ENCODE assay signal across 11 cellular contexts in the genomic region with DNA sequence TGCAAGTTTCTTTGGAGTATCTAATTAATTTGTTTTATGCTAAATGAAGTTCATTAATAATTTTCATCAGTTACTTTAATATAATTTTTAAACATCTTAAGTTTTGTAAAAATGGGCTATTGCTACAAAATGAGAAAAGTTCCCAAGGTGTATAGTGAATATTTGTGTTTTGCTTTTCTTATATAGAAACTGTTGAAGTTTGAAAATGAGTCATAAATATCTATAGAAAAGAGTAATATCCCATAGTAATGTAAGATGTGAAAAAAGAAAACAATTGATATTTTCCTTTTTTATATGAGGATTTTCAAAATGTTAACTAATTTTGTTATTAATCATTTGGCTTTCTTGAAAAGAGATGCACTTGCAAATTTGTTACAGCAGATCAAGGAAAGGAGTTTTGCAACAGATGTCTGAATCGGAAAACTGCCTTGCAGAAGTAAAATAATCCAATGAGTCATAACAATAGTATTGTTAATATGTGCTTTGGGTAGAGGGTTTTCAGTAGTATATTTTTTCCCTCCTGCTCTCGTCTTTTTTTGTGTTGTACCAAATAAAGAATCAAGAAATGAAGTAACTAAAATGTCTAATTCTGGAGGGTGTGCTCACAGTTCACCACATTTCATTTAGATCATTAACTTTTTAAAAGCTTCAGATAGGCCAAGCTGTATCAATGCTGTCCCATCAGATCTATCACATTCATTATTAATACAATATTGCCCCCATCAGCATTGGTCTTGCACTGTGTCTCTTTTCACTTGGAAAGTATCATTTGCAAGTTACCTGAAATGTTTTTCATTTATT. TPM values are rescaled to one million over a fixed set of nuclear protein-coding genes. Genes with fewer than 3 reads are reported as not detected.
DNase-seq lines count a peak whose midpoint lies in the region; ATAC-seq and TF ChIP-seq lines count a peak whose summit lies in the region.
"Had no signal": no experiment of that assay in that cellular context is flagged by ENCODE, and none has a peak within 500 bp of the region (broad histone marks: within the 10 kb centered on the region; RNA-seq: fewer than 3 reads in every experiment).

No MANE protein-coding gene starts in this region.

- no peak overlapping the region for H3K9ac ChIP-seq in GM23248

- H3K27ac ChIP-seq in GM23248 (no peak overlapping the region), sigmoid colon (no peak overlapping the region), right cardiac atrium (ENCODE audit: low read length) (no peak overlapping the region)
- H3K27ac ChIP-seq: HL-60, skin epidermis, WERI-Rb-1 had no signal

- TF ChIP-seq EP300 in sigmoid colon (IDR thresholded peaks at IDR 0.05) = no peak

- in situ Hi-C loops in GM23248 (cut with MboI) = no loop called here

- 6% methylated on average over 2 of the region's 2 CpGs for WGBS in GM23248 (ENCODE audit: low coverage in 1 of 2, low lambda C conversion rate in 2 of 2, missing lambda C conversion rate in 2 of 2), 2 experiments
- WGBS in sigmoid colon, 2 donors = 57 to 64% methylated on average over 2 of the region's 2 CpGs
- 32% methylated on average over 2 of the region's 2 CpGs for WGBS in right cardiac atrium

- no peak for TF ChIP-seq CTCF in sigmoid colon (IDR thresholded peaks at IDR 0.05)

- H3K4me1 ChIP-seq in GM23248 (ENCODE audit: insufficient read depth) = peaks cover 10% of the 10 kb centered on the region
- peaks cover 0 to 9% (median 2%) of the 10 kb centered on the region in 4 donors for H3K4me1 ChIP-seq in sigmoid colon
- no peaks in the 10 kb centered on the region for H3K4me1 ChIP-seq in right cardiac atrium (ENCODE audit: control insufficient read depth, insufficient read depth, low read length)

- DNase-seq in GM23248 (peak; percentile 72), glomerular visceral epithelial cell (ENCODE audit: extremely low spot score) (peak; percentile 23), MG63 (no peak), sigmoid colon (no peak), right cardiac atrium (no peak), HPDE6-E6E7 (ENCODE audit: extremely low spot score) (no peak)
- DNase-seq: WERI-Rb-1 had no signal

- intact Hi-C loops in sigmoid colon (cut with DNase I) (no loop called here), right cardiac atrium (cut with DNase I) (no loop called here)

- H3K9me2 ChIP-seq in GM23248 (ENCODE audit: insufficient read depth) = no peaks in the 10 kb centered on the region

- no peaks in the 10 kb centered on the region for H3K9me3 ChIP-seq in GM23248 (ENCODE audit: low read depth)
- H3K9me3 ChIP-seq in MG63 = no peaks in the 10 kb centered on the region
- no peaks in the 10 kb centered on the region for H3K9me3 ChIP-seq in sigmoid colon
- H3K9me3 ChIP-seq in right cardiac atrium (ENCODE audit: control insufficient read depth, low read length) = no peaks in the 10 kb centered on the region

- peak overlapping the region; percentile 19 for H3K4me2 ChIP-seq in GM23248 (ENCODE audit: unreplicated experiment)

- peak overlapping the region; percentile 2; the same call in 1 of the 2 replicates for H2AFZ ChIP-seq in GM23248

- peaks cover 4% of the 10 kb centered on the region; the same call in 1 of the 2 replicates for H3F3A ChIP-seq in GM23248 (ENCODE audit: insufficient read depth)

- H3K36me3 ChIP-seq in GM23248 (ENCODE audit: low read depth) (no peaks in the 10 kb centered on the region), MG63 (no peaks in the 10 kb centered on the region), sigmoid colon (peaks cover 0 to 27% (median 2%) of the 10 kb centered on the region in 4 donors)
- H3K36me3 ChIP-seq: WERI-Rb-1 had no signal

- no peak overlapping the region for H3K4me3 ChIP-seq in GM23248
- no peak overlapping the region for H3K4me3 ChIP-seq in MG63
- no peak overlapping the region for H3K4me3 ChIP-seq in sigmoid colon
- no peak overlapping the region for H3K4me3 ChIP-seq in right cardiac atrium (ENCODE audit: low read length)
- H3K4me3 ChIP-seq: skin epidermis had no signal

- H4K20me1 ChIP-seq in GM23248 (ENCODE audit: insufficient read depth) = no peaks in the 10 kb centered on the region

- H3K79me2 ChIP-seq in GM23248 (ENCODE audit: insufficient read depth) = no peaks in the 10 kb centered on the region

- peak; percentile 83 for ATAC-seq in GM18508 (IDR thresholded peaks at IDR 0.05; ENCODE audit: insufficient read depth, unreplicated experiment)
- peak; percentile 62 for ATAC-seq in HG03575 (IDR thresholded peaks at IDR 0.05; ENCODE audit: extremely low read depth, insufficient number of reproducible peaks, low FRiP score, unreplicated experiment)
- ATAC-seq in right cardiac atrium = no peak

- no peak for TF ChIP-seq POLR2A in sigmoid colon (IDR thresholded peaks at IDR 0.05)

- no peaks in the 10 kb centered on the region for H3K27me3 ChIP-seq in GM23248 (replicated peaks; ENCODE audit: insufficient read depth)
- no peaks in the 10 kb centered on the region for H3K27me3 ChIP-seq in MG63
- H3K27me3 ChIP-seq in sigmoid colon = no peaks in the 10 kb centered on the region
- H3K27me3 ChIP-seq in right cardiac atrium (ENCODE audit: control insufficient read depth, insufficient read depth) = no peaks in the 10 kb centered on the region

RNA-seq across cellular contexts. Expression of gene DUSP19, which starts 15.5 kb away (rescaled TPM):
- 2.3 and 5.3 TPM in 2 replicates for total RNA-seq in GM23248 (2014; rRNA removed; shearing (Covaris generic))
- polyA plus RNA-seq in GM23248 (2016; fragmentation: Nextera tagmentation; extraction: Ambion mirVana) = 1.1 and 1.8 TPM in 2 replicates
- 0.69 and 0.86 TPM in 2 replicates for total RNA-seq in MG63 (2014; rRNA removed; shearing (Covaris generic); ENCODE audit: low replicate concordance)
- 1 to 10 TPM; 4.2 to 7.2 (median 6.0) TPM for total RNA-seq in sigmoid colon
- polyA plus RNA-seq in sigmoid colon = 1 to 10 TPM in 2 of 3 donors, under 1 TPM in 1; 0.69 to 1.2 (median 1.1) TPM
- total RNA-seq in right cardiac atrium = 10 to 100 TPM in 3 of 4 donors, 1 to 10 TPM in 1; 7.5 to 16.6 (median 12.3) TPM
- 6.7 TPM for polyA plus RNA-seq in right cardiac atrium

RNA-seq across cellular contexts. Expression of gene NUP35, which starts 30.2 kb away (rescaled TPM):
- total RNA-seq in GM23248 (2014; rRNA removed; shearing (Covaris generic)) = 8.5 and 12.9 TPM in 2 replicates
- 10.9 and 11.3 TPM in 2 replicates for polyA plus RNA-seq in GM23248 (2016; fragmentation: Nextera tagmentation; extraction: Ambion mirVana)
- 25.7 and 31.1 TPM in 2 replicates for total RNA-seq in MG63 (2014; rRNA removed; shearing (Covaris generic); ENCODE audit: low replicate concordance)
- total RNA-seq in sigmoid colon = 10 to 100 TPM; 12.9 to 19.7 (median 14.3) TPM
- polyA plus RNA-seq in sigmoid colon = 1 to 10 TPM; 6.0 to 9.9 (median 7.9) TPM
- 10 to 100 TPM in 2 of 4 donors, 1 to 10 TPM in 2; 5.5 to 10.7 (median 9.5) TPM for total RNA-seq in right cardiac atrium
- 7.4 TPM for polyA plus RNA-seq in right cardiac atrium

RNA-seq across cellular contexts. Expression of gene NCKAP1, which starts 55.8 kb away (rescaled TPM):
- 169 and 201 TPM in 2 replicates for total RNA-seq in GM23248 (2014; rRNA removed; shearing (Covaris generic))
- polyA plus RNA-seq in GM23248 (2016; fragmentation: Nextera tagmentation; extraction: Ambion mirVana) (57.4 and 58.9 TPM in 2 replicates), sigmoid colon (10 to 100 TPM; 39.6 to 53.6 (median 40.8) TPM), right cardiac atrium (63.0 TPM)
- 106 and 287 TPM in 2 replicates for total RNA-seq in MG63 (2014; rRNA removed; shearing (Covaris generic); ENCODE audit: low replicate concordance)
- total RNA-seq in sigmoid colon (100 to 1,000 TPM; 160 to 206 (median 181) TPM), right cardiac atrium (100 to 1,000 TPM; 131 to 158 (median 140) TPM)

Comparison
In these comparisons a context has a peak if more than half of its experiments do, and no peak if none do; other contexts are left out.
1. ATAC-seq: peak in GM18508 (single experiment) and HG03575 (single experiment); none in right cardiac atrium (0 of 2).
2. DNase-seq: peak in GM23248 (single experiment) and glomerular visceral epithelial cell (single experiment); none in MG63 (single experiment), sigmoid colon (single experiment), right cardiac atrium (0 of 3) and HPDE6-E6E7 (single experiment).